ENCODE assay signal across 1 cellular context in the genomic region with DNA sequence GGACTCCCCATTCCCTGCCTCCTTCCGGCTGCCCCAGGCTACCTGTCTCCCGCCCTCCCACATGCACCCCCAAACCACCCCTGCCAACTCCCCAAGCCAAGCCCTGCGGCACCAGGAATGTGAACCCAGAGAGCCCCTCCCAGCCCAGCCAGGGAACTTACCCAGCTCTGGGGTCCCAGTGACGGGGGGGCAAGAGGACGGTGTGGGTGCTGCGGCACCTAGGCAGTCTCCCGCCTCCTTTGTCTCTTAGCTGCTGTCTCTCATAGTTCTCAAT.
TF ChIP-seq lines count a peak whose summit lies in the region.

No MANE protein-coding gene starts in this region.

TF ChIP-seq in HepG2, 621 proteins besides CTCF, POLR2A, EP300 and RAD21:
- TF ChIP-seq, protein P1, sequence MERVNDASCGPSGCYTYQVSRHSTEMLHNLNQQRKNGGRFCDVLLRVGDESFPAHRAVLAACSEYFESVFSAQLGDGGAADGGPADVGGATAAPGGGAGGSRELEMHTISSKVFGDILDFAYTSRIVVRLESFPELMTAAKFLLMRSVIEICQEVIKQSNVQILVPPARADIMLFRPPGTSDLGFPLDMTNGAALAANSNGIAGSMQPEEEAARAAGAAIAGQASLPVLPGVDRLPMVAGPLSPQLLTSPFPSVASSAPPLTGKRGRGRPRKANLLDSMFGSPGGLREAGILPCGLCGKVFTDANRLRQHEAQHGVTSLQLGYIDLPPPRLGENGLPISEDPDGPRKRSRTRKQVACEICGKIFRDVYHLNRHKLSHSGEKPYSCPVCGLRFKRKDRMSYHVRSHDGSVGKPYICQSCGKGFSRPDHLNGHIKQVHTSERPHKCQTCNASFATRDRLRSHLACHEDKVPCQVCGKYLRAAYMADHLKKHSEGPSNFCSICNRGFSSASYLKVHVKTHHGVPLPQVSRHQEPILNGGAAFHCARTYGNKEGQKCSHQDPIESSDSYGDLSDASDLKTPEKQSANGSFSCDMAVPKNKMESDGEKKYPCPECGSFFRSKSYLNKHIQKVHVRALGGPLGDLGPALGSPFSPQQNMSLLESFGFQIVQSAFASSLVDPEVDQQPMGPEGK (CRISPR knock-in tag; IDR thresholded peaks at IDR 0.05): peak; percentile 16; the same call in 1 of the 2 replicates
- no peak for TF ChIP-seq ZNF367 (CRISPR knock-in tag; IDR thresholded peaks at IDR 0.05; ENCODE audit: borderline replicate concordance)
